Comparison of ENCODE assay signal across 12 cellular contexts in the genomic region with DNA sequence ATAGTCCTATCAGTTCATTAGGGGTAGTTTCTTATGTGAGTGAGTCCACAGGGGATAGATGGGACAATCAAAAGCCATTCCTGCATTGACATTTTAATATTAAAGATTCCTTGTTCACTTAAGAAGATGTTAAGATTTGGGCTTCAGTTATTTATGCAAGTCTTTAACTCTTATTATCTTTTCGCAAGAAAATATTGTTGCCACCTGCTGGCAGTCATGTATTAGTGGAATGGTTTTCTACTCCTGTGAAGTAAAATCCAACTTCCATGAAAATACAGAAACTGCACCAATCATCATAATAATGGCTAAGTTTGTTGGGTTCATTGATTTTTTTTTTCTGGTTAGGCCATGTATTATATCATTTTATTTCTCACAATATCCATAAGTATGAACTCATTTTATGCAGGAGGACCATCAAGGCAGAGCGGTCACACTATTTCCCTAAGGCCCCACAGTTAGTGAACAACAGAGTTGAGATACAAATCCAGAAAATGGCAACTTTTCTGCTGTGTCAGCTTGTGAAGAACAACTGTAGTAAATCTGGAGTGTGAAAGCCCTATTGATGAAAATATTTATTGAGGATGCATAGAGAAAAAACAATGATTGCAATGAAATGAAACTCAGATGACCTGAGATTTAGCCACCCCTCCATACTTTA.
DNase-seq lines count a peak whose midpoint lies in the region; ATAC-seq and TF ChIP-seq lines count a peak whose summit lies in the region.
"Had no signal": no experiment of that assay in that cellular context is flagged by ENCODE, and none has a peak within 500 bp of the region (broad histone marks: within the 10 kb centered on the region; RNA-seq: fewer than 3 reads in every experiment).

No MANE protein-coding gene starts in this region.

- DNase-seq in EH (ENCODE audit: low read depth) (peak; percentile 51), MM.1S (no peak), chondrocyte (ENCODE audit: low spot score) (no peak), myocyte (ENCODE audit: low read depth) (peak; percentile 22), LoVo (ENCODE audit: low spot score) (no peak), NCI-H510A treated with DMSO at 0.1 percent for 48 hours (lab: John Stamatoyannopoulos, UW) (no peak), right atrium auricular region (ENCODE audit: low spot score) (no peak)
- DNase-seq: head of caudate nucleus; NCI-H524 treated with DMSO at 0.1 percent for 48 hours; stimulated activated CD4-positive, alpha-beta T cell treated with anti-CD3 and anti-CD28 coated beads, Interleukin-2, amount 100 ng/mL, for 24 hours; T-helper 9 cell had no signal

- no peaks in the 10 kb centered on the region for H3K9me2 ChIP-seq in MM.1S (replicated peaks; ENCODE audit: insufficient read depth, low read length)

- H4K20me1 ChIP-seq in MM.1S (ENCODE audit: insufficient read depth, low read length) = no peaks in the 10 kb centered on the region

- no peak overlapping the region for H3K27ac Mint-ChIP-seq in chondrocyte (ENCODE audit: unreplicated experiment)

- no peaks in the 10 kb centered on the region for H3K4me1 ChIP-seq in MM.1S (ENCODE audit: low read length)
- no peaks in the 10 kb centered on the region for H3K4me1 ChIP-seq in right atrium auricular region

- peaks cover 5% of the 10 kb centered on the region for H3K4me1 Mint-ChIP-seq in chondrocyte (ENCODE audit: low read depth)

- no peaks in the 10 kb centered on the region for H3K79me2 ChIP-seq in MM.1S (ENCODE audit: low read length)

- H3F3A ChIP-seq in MM.1S (ENCODE audit: insufficient read depth, low read length) = no peaks in the 10 kb centered on the region

- H3K4me3 Mint-ChIP-seq in chondrocyte (ENCODE audit: unreplicated experiment) = no peak overlapping the region

- H3K27ac ChIP-seq in MM.1S (ENCODE audit: low read length) (no peak overlapping the region), right atrium auricular region (no peak overlapping the region)

- H3K4me3 ChIP-seq in MM.1S (ENCODE audit: low read length) (no peak overlapping the region), right atrium auricular region (no peak overlapping the region)

- no peak overlapping the region for H3K9ac ChIP-seq in MM.1S (ENCODE audit: low read length)

- no peak overlapping the region for H3K4me2 ChIP-seq in MM.1S (ENCODE audit: low read depth, low read length)

- H3K9me3 ChIP-seq in MM.1S (replicated peaks; ENCODE audit: insufficient read depth, low read length) (no peaks in the 10 kb centered on the region), right atrium auricular region (no peaks in the 10 kb centered on the region)

- H3K27me3 ChIP-seq in MM.1S (replicated peaks; ENCODE audit: insufficient read depth, low read length) = no peaks in the 10 kb centered on the region
- H3K27me3 ChIP-seq in right atrium auricular region = no peaks in the 10 kb centered on the region

- H3K9me3 Mint-ChIP-seq in chondrocyte (ENCODE audit: low read depth) = no peaks in the 10 kb centered on the region

- TF ChIP-seq CTCF in MM.1S (IDR thresholded peaks at IDR 0.05; ENCODE audit: low read length) (peak; percentile 38), chondrocyte (IDR thresholded peaks at IDR 0.05) (peak; percentile 80), right atrium auricular region (IDR thresholded peaks at IDR 0.05) (peak in 1 of 2 donors; percentile 28)

- no peak for ATAC-seq in HG02981 (IDR thresholded peaks at IDR 0.05; ENCODE audit: unreplicated experiment)

- H3K27me3 Mint-ChIP-seq in chondrocyte (ENCODE audit: low read depth) = no peaks in the 10 kb centered on the region

- H3K36me3 ChIP-seq in MM.1S (replicated peaks; ENCODE audit: insufficient read depth, low read length) = no peaks in the 10 kb centered on the region
- H3K36me3 ChIP-seq in right atrium auricular region = no peaks in the 10 kb centered on the region

- no peak overlapping the region for H2AFZ ChIP-seq in MM.1S (ENCODE audit: low read length)

- no peaks in the 10 kb centered on the region for H3K36me3 Mint-ChIP-seq in chondrocyte (ENCODE audit: low read depth)

Comparison
In these comparisons a context has a peak if more than half of its experiments do, and no peak if none do; other contexts are left out.
1. DNase-seq: peak in EH (single experiment) and myocyte (single experiment); none in MM.1S (single experiment), chondrocyte (single experiment), LoVo (single experiment), NCI-H510A treated with DMSO at 0.1 percent for 48 hours (single experiment) and right atrium auricular region (single experiment).